Comparison of ENCODE assay signal across 10 cellular contexts in genomic region chr3:86794336-86795065, GRCh38.
A peak's percentile ranks its signal among the peaks of the same experiment; 100 is the strongest.
DNase-seq lines count a peak whose midpoint lies in the region; ATAC-seq and TF ChIP-seq lines count a peak whose summit lies in the region.
"Had no signal": no experiment of that assay in that cellular context is flagged by ENCODE, and none has a peak within 500 bp of the region (broad histone marks: within the 10 kb centered on the region; RNA-seq: fewer than 3 reads in every experiment).

No MANE protein-coding gene starts in this region.

- peak overlapping the region; percentile 44 for H3K4me3 Mint-ChIP-seq in osteocyte (ENCODE audit: unreplicated experiment)
- H3K4me3 Mint-ChIP-seq in T-helper 2 cell treated with Interferon-gamma antibody and Interleukin-4, amounts not matched to agents 5 μg/mL and 100 μg/mL, for 36 hours, result no peak overlapping the region
- H3K4me3 Mint-ChIP-seq in activated CD4-positive, alpha-beta memory T cell treated with anti-CD3 and anti-CD28 coated beads, Interleukin-2, amount 10 ng/mL, durations not matched to agents 7 days and 5 days, result no peak overlapping the region

- no peak for ATAC-seq in HG03520 (IDR thresholded peaks at IDR 0.05; ENCODE audit: unreplicated experiment)

- no peaks in the 10 kb centered on the region for H3K36me3 ChIP-seq in Peyer's patch

- peaks cover 61% of the 10 kb centered on the region for H3K4me1 Mint-ChIP-seq in osteocyte (ENCODE audit: unreplicated experiment)
- no peaks in the 10 kb centered on the region for H3K4me1 Mint-ChIP-seq in T-helper 2 cell treated with Interferon-gamma antibody and Interleukin-4, amounts not matched to agents 5 μg/mL and 100 μg/mL, for 36 hours (ENCODE audit: low read depth)
- H3K4me1 Mint-ChIP-seq in activated CD4-positive, alpha-beta memory T cell treated with anti-CD3 and anti-CD28 coated beads, Interleukin-2, amount 10 ng/mL, durations not matched to agents 7 days and 5 days, result no peaks in the 10 kb centered on the region

- POLR2A ChIA-PET in activated CD4-positive, alpha-beta memory T cell treated with anti-CD3 and anti-CD28 coated beads, Interleukin-2, amount 10 ng/mL, durations not matched to agents 7 days and 5 days (lab: Charles Lee), result no interaction called here

- H3K27me3 Mint-ChIP-seq in osteocyte (ENCODE audit: unreplicated experiment), result no peaks in the 10 kb centered on the region
- no peaks in the 10 kb centered on the region for H3K27me3 Mint-ChIP-seq in T-helper 2 cell treated with Interferon-gamma antibody and Interleukin-4, amounts not matched to agents 5 μg/mL and 100 μg/mL, for 36 hours (ENCODE audit: low read depth)
- H3K27me3 Mint-ChIP-seq in activated CD4-positive, alpha-beta memory T cell treated with anti-CD3 and anti-CD28 coated beads, Interleukin-2, amount 10 ng/mL, durations not matched to agents 7 days and 5 days, result no peaks in the 10 kb centered on the region

- peaks cover 7% of the 10 kb centered on the region for H3K9me3 Mint-ChIP-seq in osteocyte (ENCODE audit: unreplicated experiment)
- H3K9me3 Mint-ChIP-seq in T-helper 2 cell treated with Interferon-gamma antibody and Interleukin-4, amounts not matched to agents 5 μg/mL and 100 μg/mL, for 36 hours, result no peaks in the 10 kb centered on the region
- H3K9me3 Mint-ChIP-seq in activated CD4-positive, alpha-beta memory T cell treated with anti-CD3 and anti-CD28 coated beads, Interleukin-2, amount 10 ng/mL, durations not matched to agents 7 days and 5 days, result no peaks in the 10 kb centered on the region

- CTCF ChIA-PET in activated CD4-positive, alpha-beta memory T cell treated with anti-CD3 and anti-CD28 coated beads, Interleukin-2, amount 10 ng/mL, durations not matched to agents 7 days and 5 days (lab: Charles Lee), result no interaction called here

- peaks cover 2% of the 10 kb centered on the region for H3K36me3 Mint-ChIP-seq in osteocyte (ENCODE audit: unreplicated experiment)
- H3K36me3 Mint-ChIP-seq in T-helper 2 cell treated with Interferon-gamma antibody and Interleukin-4, amounts not matched to agents 5 μg/mL and 100 μg/mL, for 36 hours (ENCODE audit: low read depth), result no peaks in the 10 kb centered on the region
- H3K36me3 Mint-ChIP-seq in activated CD4-positive, alpha-beta memory T cell treated with anti-CD3 and anti-CD28 coated beads, Interleukin-2, amount 10 ng/mL, durations not matched to agents 7 days and 5 days (ENCODE audit: low read depth), result no peaks in the 10 kb centered on the region

- no peak overlapping the region for H3K4me3 ChIP-seq in Peyer's patch

- no peak for DNase-seq in Peyer's patch
- peak; percentile 30 for DNase-seq in fibroblast of gingiva (ENCODE audit: low read depth)
- DNase-seq in osteocyte (ENCODE audit: extremely low spot score, unreplicated experiment), result no peak
- no peak for DNase-seq in T-helper 2 cell treated with Interferon-gamma antibody and Interleukin-4, amounts not matched to agents 5 μg/mL and 100 μg/mL, for 36 hours (ENCODE audit: low spot score)
- no peak for DNase-seq in activated CD4-positive, alpha-beta memory T cell treated with anti-CD3 and anti-CD28 coated beads, Interleukin-2, amount 10 ng/mL, durations not matched to agents 7 days and 5 days
- DNase-seq in LoVo (ENCODE audit: low spot score), result no peak
- DNase-seq: GF-D8, NCI-H1105 had no signal

- H3K27ac Mint-ChIP-seq in osteocyte (ENCODE audit: unreplicated experiment), result peak overlapping the region; percentile 92
- H3K27ac Mint-ChIP-seq in T-helper 2 cell treated with Interferon-gamma antibody and Interleukin-4, amounts not matched to agents 5 μg/mL and 100 μg/mL, for 36 hours, result no peak overlapping the region
- H3K27ac Mint-ChIP-seq in activated CD4-positive, alpha-beta memory T cell treated with anti-CD3 and anti-CD28 coated beads, Interleukin-2, amount 10 ng/mL, durations not matched to agents 7 days and 5 days, result no peak overlapping the region

- H3K27ac ChIP-seq in 22Rv1 (peak overlapping the region; percentile 55), Peyer's patch (peak overlapping the region; percentile 17 to 70 (median 44))

- TF ChIP-seq CTCF in 22Rv1 (IDR thresholded peaks at IDR 0.05) (no peak), Peyer's patch (IDR thresholded peaks at IDR 0.05) (no peak), osteocyte (IDR thresholded peaks at IDR 0.05) (no peak)

- no peak for TF ChIP-seq POLR2A in Peyer's patch (IDR thresholded peaks at IDR 0.05)

- no peaks in the 10 kb centered on the region for H3K4me1 ChIP-seq in Peyer's patch

- no peaks in the 10 kb centered on the region for H3K9me3 ChIP-seq in Peyer's patch

- H3K27me3 ChIP-seq in Peyer's patch, result no peaks in the 10 kb centered on the region
